In the genomic region with DNA sequence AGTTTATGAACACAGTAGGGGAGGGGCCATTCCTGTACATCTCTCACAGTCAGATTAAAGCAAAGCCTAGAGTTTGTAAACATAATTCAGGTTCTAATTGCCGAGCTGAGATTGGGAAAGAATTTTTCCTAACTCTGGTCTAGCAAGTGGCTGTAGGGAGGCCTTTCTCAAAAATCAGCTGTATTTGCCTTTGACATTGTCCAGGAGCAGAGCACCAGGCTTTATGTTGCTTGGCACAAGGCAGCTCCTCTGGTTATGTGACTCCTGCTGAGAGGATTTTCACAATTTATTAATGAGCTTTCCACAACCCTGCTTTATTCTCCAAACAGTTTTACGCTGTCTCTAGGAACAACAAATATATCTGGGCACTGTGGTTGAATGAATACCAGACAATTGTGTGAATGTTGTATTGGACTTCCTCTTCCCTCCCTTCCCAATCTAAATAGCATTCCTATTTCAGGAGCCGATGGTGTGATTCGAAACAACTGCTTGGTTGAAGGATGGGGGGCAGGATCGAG, we compare ENCODE assay signal across 18 cellular contexts. TPM values are rescaled to one million over a fixed set of nuclear protein-coding genes. Genes with fewer than 3 reads are reported as not detected.
DNase-seq lines count a peak whose midpoint lies in the region; ATAC-seq and TF ChIP-seq lines count a peak whose summit lies in the region.
"Had no signal": no experiment of that assay in that cellular context is flagged by ENCODE, and none has a peak within 500 bp of the region (broad histone marks: within the 10 kb centered on the region; RNA-seq: fewer than 3 reads in every experiment).

No MANE protein-coding gene starts in this region.

- DNase-seq in right cardiac atrium (no peak), Right ventricle myocardium superior (no peak), astrocyte of the cerebellum (ENCODE audit: low read depth) (peak; percentile 61), PC-9 (no peak)
- DNase-seq in stimulated activated CD4-positive, alpha-beta T cell treated with anti-CD3 and anti-CD28 coated beads, Interleukin-1b, Interleukin-23, amount 100 ng/mL, for 48 hours, result no peak
- DNase-seq: ACHN, C1 segment of cervical spinal cord, DMS79, MV-4-11, NCI-H146, NCI-H774, RPMI8226, SIG-M5 had no signal

- H3K9me3 ChIP-seq in right cardiac atrium (ENCODE audit: control insufficient read depth, low read length) (no peaks in the 10 kb centered on the region), PC-9 (ENCODE audit: insufficient read depth, low read depth) (no peaks in the 10 kb centered on the region)

- H4K20me1 ChIP-seq in PC-9 (ENCODE audit: insufficient read depth), result no peaks in the 10 kb centered on the region

- peak overlapping the region; percentile 4 to 76 (median 35) for H3K27ac Mint-ChIP-seq in nephron

- H3K36me3 Mint-ChIP-seq in nephron (ENCODE audit: low read depth), result peaks cover 57% of the 10 kb centered on the region

- H3K27me3 ChIP-seq in right cardiac atrium (ENCODE audit: control insufficient read depth, insufficient read depth) (no peaks in the 10 kb centered on the region), PC-9 (ENCODE audit: insufficient read depth, low read depth) (no peaks in the 10 kb centered on the region)

- no peaks in the 10 kb centered on the region for H3K9me3 Mint-ChIP-seq in nephron

- no peaks in the 10 kb centered on the region for H3K9me2 ChIP-seq in PC-9 (ENCODE audit: insufficient read depth)

- H3K4me3 ChIP-seq in right cardiac atrium (ENCODE audit: low read length) (no peak overlapping the region), astrocyte of the cerebellum (ENCODE audit: low read depth, low read length) (no peak overlapping the region), PC-9 (no peak overlapping the region)

- H3K4me3 Mint-ChIP-seq in nephron, result no peak overlapping the region

- no peaks in the 10 kb centered on the region for H3K4me1 Mint-ChIP-seq in nephron

- H2AFZ ChIP-seq in PC-9, result no peak overlapping the region

- no peaks in the 10 kb centered on the region for H3K27me3 Mint-ChIP-seq in nephron (ENCODE audit: low read depth)

- POLR2A ChIA-PET in PC-9 (lab: Charles Lee; ENCODE audit: unreplicated experiment), result no interaction called here

- in situ Hi-C loops in astrocyte of the cerebellum (cut with HindIII; ENCODE audit: low sequenced_read_pairs), result no loop called here

- WGBS in right cardiac atrium, result 52% methylated on average over 5 of the region's 5 CpGs

- peaks cover 8% of the 10 kb centered on the region for H3K4me1 ChIP-seq in right cardiac atrium (ENCODE audit: control insufficient read depth, insufficient read depth, low read length)
- no peaks in the 10 kb centered on the region for H3K4me1 ChIP-seq in PC-9 (replicated peaks; ENCODE audit: insufficient read depth)

- no peak overlapping the region for H3K4me2 ChIP-seq in PC-9
- H3K4me2 ChIP-seq: KMS-11 had no signal

- TF ChIP-seq CTCF in astrocyte of the cerebellum (IDR thresholded peaks at IDR 0.05; ENCODE audit: low read depth, low read length, missing control alignments), result no peak
- TF ChIP-seq CTCF in nephron (IDR thresholded peaks at IDR 0.05; ENCODE audit: unreplicated experiment in 3 of 3), result no peak
- TF ChIP-seq CTCF in PC-9 (conservative IDR thresholded peaks at IDR 0.05), result no peak

- H3F3A ChIP-seq in PC-9 (ENCODE audit: insufficient read depth, low read depth), result no peaks in the 10 kb centered on the region

- CTCF ChIA-PET in PC-9 (lab: Charles Lee), result no interaction called here

- no peak for ATAC-seq in right cardiac atrium
- ATAC-seq in Right ventricle myocardium superior (ENCODE audit: poor library complexity), result no peak
- no peak for ATAC-seq in HG03469 (IDR thresholded peaks at IDR 0.05; ENCODE audit: unreplicated experiment)

- H3K36me3 ChIP-seq in PC-9 (ENCODE audit: low read depth), result no peaks in the 10 kb centered on the region; the same call in 1 of the 2 replicates

- intact Hi-C loops in right cardiac atrium (cut with DNase I), result no loop called here
- intact Hi-C loops in Right ventricle myocardium superior (cut with DNase I), result no loop called here
- intact Hi-C loops in PC-9 (cut with micrococcal nuclease; ENCODE audit: unreplicated experiment), result no loop called here

- H3K79me2 ChIP-seq in PC-9 (ENCODE audit: low read depth), result no peaks in the 10 kb centered on the region

- peak overlapping the region; percentile 78 for H3K27ac ChIP-seq in right cardiac atrium (ENCODE audit: low read length)
- H3K27ac ChIP-seq in PC-9, result no peak overlapping the region
- H3K27ac ChIP-seq: KMS-11 had no signal

- BruUV-seq in PC-9 (replicated peaks; lab: Mats Ljungman, UMichigan), result no TSS peak

RNA-seq across cellular contexts. Expression of a gene that starts 14.9 kb away (rescaled TPM):
- 10 to 100 TPM; 13.9 to 19.9 (median 16.4) TPM for total RNA-seq in right cardiac atrium
- 31.0 TPM for polyA plus RNA-seq in right cardiac atrium
- total RNA-seq in Right ventricle myocardium superior, result 11.8 TPM
- total RNA-seq in PC-9 (2021), result 43.3 and 45.6 TPM in 2 replicates

RNA-seq across cellular contexts. Expression of a gene that starts 23.9 kb away (rescaled TPM):
- total RNA-seq in right cardiac atrium (under 1 TPM in 1 of 4 donors, not detected in 3; 0.17 TPM), Right ventricle myocardium superior (not detected), PC-9 (2021) (not detected in 2 replicates)
- 0.18 TPM for polyA plus RNA-seq in right cardiac atrium
- total RNA-seq: H4, NCI-H460 had no signal
